In genomic region chr3:125519678-125520562, GRCh38 we compare ENCODE assay signal across 8 cellular contexts. TPM values are rescaled to one million over a fixed set of nuclear protein-coding genes. Genes with fewer than 3 reads are reported as not detected.
A peak's percentile ranks its signal among the peaks of the same experiment; 100 is the strongest.
DNase-seq lines count a peak whose midpoint lies in the region; ATAC-seq and TF ChIP-seq lines count a peak whose summit lies in the region.

Gene SNX4 (minus strand): TSS chr3:125520202. CDS start chr3:125520172, 30 bp downstream.

- H3K9me3 ChIP-seq in esophagus (ENCODE audit: control insufficient read depth in 2 of 2, insufficient read depth in 1 of 2, low read depth in 1 of 2, low read length in 1 of 2), result no peaks in the 10 kb centered on the region
- H3K9me3 ChIP-seq in mucosa of stomach (ENCODE audit: control insufficient read depth, low read length), result no peaks in the 10 kb centered on the region

- H3K9me3 Mint-ChIP-seq in activated T-cell treated with anti-CD3 and anti-CD28 coated beads, Interleukin-2, amount 50 U/mL, for 24 hours, result no peaks in the 10 kb centered on the region

- H3K4me3 ChIP-seq in esophagus (ENCODE audit: low read depth in 1 of 2, low read length in 2 of 2) (peak within 1 kb of the TSS; percentile 80 to 89), mucosa of stomach (ENCODE audit: low read length) (peak within 1 kb of the TSS; percentile 38)

- peaks cover 45% of the 10 kb centered on the region for H3K4me1 Mint-ChIP-seq in activated T-cell treated with anti-CD3 and anti-CD28 coated beads, Interleukin-2, amount 50 U/mL, for 24 hours (ENCODE audit: low read depth)

- in situ Hi-C loops in KBM-7 (cut with MboI; ENCODE audit: low pct_unique_long_range_greater_than_20kb, low sequenced_read_pairs), result no loop called here

- peak within 1 kb of the TSS; percentile 82 to 88 for H3K27ac ChIP-seq in esophagus (ENCODE audit: low read depth in 2 of 2, low read length in 1 of 2)

- 1% methylated on average over 59 to 65 of the region's 65 CpGs for WGBS in esophagus, 2 donors

- no peaks in the 10 kb centered on the region for H3K27me3 ChIP-seq in esophagus (ENCODE audit: control insufficient read depth in 1 of 2, insufficient read depth in 2 of 2, low read length in 2 of 2)
- H3K27me3 ChIP-seq in mucosa of stomach (ENCODE audit: control insufficient read depth, insufficient read depth, low read length), result no peaks in the 10 kb centered on the region

- H3K9ac ChIP-seq in mucosa of stomach (ENCODE audit: low read length), result peak within 1 kb of the TSS; percentile 84

- H3K27me3 Mint-ChIP-seq in activated T-cell treated with anti-CD3 and anti-CD28 coated beads, Interleukin-2, amount 50 U/mL, for 24 hours, result no peaks in the 10 kb centered on the region

- H3K4me1 ChIP-seq in esophagus (ENCODE audit: control insufficient read depth in 2 of 2, insufficient read depth in 2 of 2, low read length in 1 of 2) (no peaks in the 10 kb centered on the region), mucosa of stomach (ENCODE audit: control insufficient read depth, insufficient read depth, low read length) (no peaks in the 10 kb centered on the region)

- peaks cover 0 to 3% of the 10 kb centered on the region in 2 donors for H3K36me3 ChIP-seq in esophagus (ENCODE audit: control insufficient read depth in 2 of 2, insufficient read depth in 2 of 2, low read length in 1 of 2)
- H3K36me3 ChIP-seq in mucosa of stomach (ENCODE audit: control insufficient read depth, insufficient read depth, low read length), result no peaks in the 10 kb centered on the region

- ATAC-seq in GM21723 (IDR thresholded peaks at IDR 0.05; ENCODE audit: unreplicated experiment), result peak; percentile 81

- H3K36me3 Mint-ChIP-seq in activated T-cell treated with anti-CD3 and anti-CD28 coated beads, Interleukin-2, amount 50 U/mL, for 24 hours (ENCODE audit: low read depth), result peaks cover 33% of the 10 kb centered on the region

- DNase-seq in DMS53 (lab: John Stamatoyannopoulos, UW), result peak; percentile 97
- DNase-seq in KBM-7, result peak; percentile 93
- peak; percentile 90 for DNase-seq in activated T-cell treated with anti-CD3 and anti-CD28 coated beads, Interleukin-2, amount 50 U/mL, for 24 hours
- peak; percentile 90 for DNase-seq in stimulated activated CD8-positive, alpha-beta memory T cell treated with anti-CD3 and anti-CD28 coated beads, Interleukin-4, amount 100 ng/mL, for 48 hours

- peak within 1 kb of the TSS; percentile 87 for H3K4me3 Mint-ChIP-seq in activated T-cell treated with anti-CD3 and anti-CD28 coated beads, Interleukin-2, amount 50 U/mL, for 24 hours

- peak within 1 kb of the TSS; percentile 91 for H3K27ac Mint-ChIP-seq in activated T-cell treated with anti-CD3 and anti-CD28 coated beads, Interleukin-2, amount 50 U/mL, for 24 hours

TF ChIP-seq in PFSK-1, 5 proteins besides CTCF, POLR2A, EP300 and RAD21:
- TF ChIP-seq REST (IDR thresholded peaks at IDR 0.05; ENCODE audit: insufficient read depth in 1 of 2, low read depth in 2 of 2, low read length in 2 of 2), result no peak
- peak; percentile 52; the same call in 1 of the 2 replicates for TF ChIP-seq TAF1 (IDR thresholded peaks at IDR 0.05; ENCODE audit: borderline replicate concordance, insufficient read depth, low read length)
- TF ChIP-seq FOXP2 (optimal IDR thresholded peaks at IDR 0.05; ENCODE audit: borderline replicate concordance, extremely low read depth, extremely low read length, insufficient read depth), result no peak
- peak; percentile 71 for TF ChIP-seq POLR2AphosphoS5 (IDR thresholded peaks at IDR 0.05; ENCODE audit: low read depth, low read length)
- TF ChIP-seq SIN3A (IDR thresholded peaks at IDR 0.05; ENCODE audit: borderline replicate concordance, insufficient read depth, low read length), result 0 out of 2 replicates have a peak, but pooled peaks have one; percentile 21

RNA-seq across cellular contexts. Expression of gene SNX4, which starts in this region (rescaled TPM):
- 16.7 TPM for polyA plus RNA-seq in PFSK-1 (2012; ENCODE audit: insufficient read length, low read depth)
- 10 to 100 TPM in 1 of 2 donors, 1 to 10 TPM in 1; 9.6 to 12.5 TPM for polyA plus RNA-seq in esophagus

Comparison
In these comparisons a context has a peak if more than half of its experiments do, and no peak if none do; other contexts are left out.
1. Peak in every context shown above with its lines: DNase-seq, ATAC-seq, H3K4me3 ChIP-seq and H3K27ac ChIP-seq.